In genomic region chr11:64410396-64410718, GRCh38 we compare ENCODE assay signal across 17 cellular contexts. TPM values are rescaled to one million over a fixed set of nuclear protein-coding genes. Genes with fewer than 3 reads are reported as not detected.
A peak's percentile ranks its signal among the peaks of the same experiment; 100 is the strongest.
DNase-seq lines count a peak whose midpoint lies in the region; ATAC-seq, FAIRE-seq and TF ChIP-seq lines count a peak whose summit lies in the region.
"Had no signal": no experiment of that assay in that cellular context is flagged by ENCODE, and none has a peak within 500 bp of the region (broad histone marks: within the 10 kb centered on the region; RNA-seq: fewer than 3 reads in every experiment).

No MANE protein-coding gene starts in this region.

- H3K27me3 ChIP-seq in Caco-2 (replicated peaks; ENCODE audit: control insufficient read depth, insufficient read depth, low read length) (no peaks in the 10 kb centered on the region), astrocyte (ENCODE audit: insufficient read depth, low read length) (peaks cover 5% of the 10 kb centered on the region), uterus (no peaks in the 10 kb centered on the region), psoas muscle (ENCODE audit: insufficient read depth in 3 of 3, low read length in 2 of 3) (no peaks in the 10 kb centered on the region), mammary epithelial cell (ENCODE audit: insufficient read depth, low read length) (peaks cover 3% of the 10 kb centered on the region)

- BruUV-seq in Caco-2 (replicated peaks; lab: Mats Ljungman, UMichigan) (no TSS peak), mammary epithelial cell (replicated peaks; lab: Mats Ljungman, UMichigan) (no TSS peak)

- 48 to 62% (median 57%) methylated on average over 7 of the region's 7 CpGs for WGBS in psoas muscle, 3 donors
- WGBS in mammary epithelial cell (ENCODE audit: low coverage, missing lambda C conversion rate) = 95% methylated on average over 4 of the region's 7 CpGs

- H2AFZ ChIP-seq in astrocyte (ENCODE audit: low read depth, low read length) = no peak overlapping the region
- H2AFZ ChIP-seq in mammary epithelial cell (ENCODE audit: low read depth, low read length) = no peak overlapping the region

- H3K9me3 Mint-ChIP-seq in Caco-2 (ENCODE audit: unreplicated experiment) (no peaks in the 10 kb centered on the region), astrocyte (ENCODE audit: unreplicated experiment) (peaks cover 3% of the 10 kb centered on the region), nephron (no peaks in the 10 kb centered on the region)
- H3K9me3 Mint-ChIP-seq: CD8-positive, alpha-beta T cell had no signal

- FAIRE-seq in astrocyte (lab: Jason Lieb, UNC) = no peak
- FAIRE-seq: D721Med had no signal

- H3K4me3 Mint-ChIP-seq in Caco-2 (ENCODE audit: unreplicated experiment) (no peak overlapping the region), astrocyte (ENCODE audit: unreplicated experiment) (no peak overlapping the region), nephron (peak overlapping the region in 2 of 3 experiments; percentile 11 to 50)
- H3K4me3 Mint-ChIP-seq: B cell; CD8-positive, alpha-beta T cell; IgD-negative memory B cell had no signal

- no peak for TF ChIP-seq POLR2A in uterus (IDR thresholded peaks at IDR 0.05)

- no peaks in the 10 kb centered on the region for H3K27me3 Mint-ChIP-seq in Caco-2 (ENCODE audit: insufficient read depth, unreplicated experiment)
- H3K27me3 Mint-ChIP-seq in astrocyte (ENCODE audit: low read depth, unreplicated experiment) = peaks cover 10% of the 10 kb centered on the region
- H3K27me3 Mint-ChIP-seq in nephron (ENCODE audit: low read depth) = no peaks in the 10 kb centered on the region

- H3K27ac Mint-ChIP-seq in Caco-2 (ENCODE audit: unreplicated experiment) (peak overlapping the region; percentile 76), astrocyte (ENCODE audit: unreplicated experiment) (peak overlapping the region; percentile 18), nephron (peak overlapping the region; percentile 69 to 97 (median 83))
- H3K27ac Mint-ChIP-seq: B cell; CD8-positive, alpha-beta T cell; IgD-negative memory B cell had no signal

- H3K36me3 Mint-ChIP-seq in Caco-2 (ENCODE audit: insufficient read depth, unreplicated experiment) = peaks cover 12% of the 10 kb centered on the region
- H3K36me3 Mint-ChIP-seq in astrocyte (ENCODE audit: low read depth, unreplicated experiment) = no peaks in the 10 kb centered on the region
- H3K36me3 Mint-ChIP-seq in nephron (ENCODE audit: low read depth) = no peaks in the 10 kb centered on the region
- H3K36me3 Mint-ChIP-seq: CD8-positive, alpha-beta T cell; IgD-negative memory B cell had no signal

- H3K9ac ChIP-seq in astrocyte (ENCODE audit: low read length) = no peak overlapping the region
- H3K9ac ChIP-seq in mammary epithelial cell (ENCODE audit: insufficient read depth, low read length) = no peak overlapping the region

- TF ChIP-seq CTCF in Caco-2 (IDR thresholded peaks at IDR 0.05; ENCODE audit: insufficient read depth in 1 of 2, low read depth in 1 of 2, low read length in 1 of 2, severe bottlenecking in 1 of 2, unreplicated experiment in 1 of 2) (no peak), astrocyte (IDR thresholded peaks at IDR 0.05; ENCODE audit: insufficient read depth, low read depth, low read length) (no peak), nephron (IDR thresholded peaks at IDR 0.05; ENCODE audit: unreplicated experiment in 3 of 3) (no peak), uterus (IDR thresholded peaks at IDR 0.05) (no peak), psoas muscle (IDR thresholded peaks at IDR 0.05) (no peak), mammary epithelial cell (conservative IDR thresholded peaks at IDR 0.05 in 1 of 2, IDR thresholded peaks at IDR 0.05 in 1 of 2; ENCODE audit: extremely low read depth in 1 of 2, insufficient read depth in 1 of 2, low read depth in 1 of 2, low read length in 2 of 2) (no peak)

- H3K4me1 ChIP-seq in Caco-2 = peaks cover 48% of the 10 kb centered on the region
- H3K4me1 ChIP-seq in astrocyte (ENCODE audit: insufficient read depth, low read length) = no peaks in the 10 kb centered on the region
- H3K4me1 ChIP-seq in uterus = peaks cover 0 to 13% of the 10 kb centered on the region in 2 donors
- no peaks in the 10 kb centered on the region for H3K4me1 ChIP-seq in psoas muscle
- no peaks in the 10 kb centered on the region for H3K4me1 ChIP-seq in mammary epithelial cell (ENCODE audit: insufficient read depth, low read length)
- H3K4me1 ChIP-seq: HAP-1, SJSA1 had no signal

- H3K4me2 ChIP-seq in astrocyte (ENCODE audit: low read length) = no peak overlapping the region
- H3K4me2 ChIP-seq in mammary epithelial cell (ENCODE audit: insufficient read depth, low read depth, low read length) = no peak overlapping the region

- POLR2A ChIA-PET in Caco-2 (lab: Charles Lee) = no interaction called here

- H3K4me3 ChIP-seq in Caco-2 (ENCODE audit: low read depth, low read length) (no peak overlapping the region), astrocyte (ENCODE audit: insufficient read depth, low read depth, low read length) (no peak overlapping the region), uterus (no peak overlapping the region), psoas muscle (no peak overlapping the region), mammary epithelial cell (replicated peaks in 1 of 3; ENCODE audit: insufficient read depth in 1 of 3, low read depth in 2 of 3, low read length in 3 of 3) (no peak overlapping the region)
- H3K4me3 ChIP-seq: HAP-1, SJSA1 had no signal

- in situ Hi-C loops in mammary epithelial cell (cut with MboI; ENCODE audit: low sequenced_read_pairs in 2 of 2) = no loop called here

- ATAC-seq in psoas muscle (no peak), HG02852 (IDR thresholded peaks at IDR 0.05; ENCODE audit: unreplicated experiment) (no peak)
- ATAC-seq: CD8-positive, alpha-beta T cell; PC-3 had no signal

- no peaks in the 10 kb centered on the region for H3K79me2 ChIP-seq in astrocyte (ENCODE audit: insufficient read depth, low read length)
- H3K79me2 ChIP-seq in mammary epithelial cell (ENCODE audit: insufficient read depth, low read length) = no peaks in the 10 kb centered on the region

- dilution Hi-C loops in mammary epithelial cell (cut with HindIII; ENCODE audit: low sequenced_read_pairs) = no loop called here

- H3K4me1 Mint-ChIP-seq in Caco-2 (ENCODE audit: low read depth, unreplicated experiment) (peaks cover 37% of the 10 kb centered on the region), astrocyte (ENCODE audit: low read depth, unreplicated experiment) (peaks cover 15% of the 10 kb centered on the region), nephron (peaks cover 51% of the 10 kb centered on the region)
- H3K4me1 Mint-ChIP-seq: IgD-negative memory B cell had no signal

- H4K20me1 ChIP-seq in astrocyte (ENCODE audit: insufficient read depth, low read length) (no peaks in the 10 kb centered on the region), mammary epithelial cell (ENCODE audit: insufficient read depth, low read length) (no peaks in the 10 kb centered on the region)

- DNase-seq in Caco-2 (no peak), astrocyte (ENCODE audit: low read depth) (no peak), uterus (no peak), psoas muscle (no peak), mammary epithelial cell (no peak)
- DNase-seq: CD8-positive, alpha-beta T cell; Kasumi-1; NCI-H1105 treated with DMSO at 0.1 percent for 48 hours; NCI-H1930; PC-3 had no signal

- CTCF ChIA-PET in Caco-2 (lab: Charles Lee) = no interaction called here
- CTCF ChIA-PET in mammary epithelial cell (lab: Charles Lee; ENCODE audit: low non-redundant PET) = no interaction called here

- no peaks in the 10 kb centered on the region for H3K9me3 ChIP-seq in Caco-2
- no peaks in the 10 kb centered on the region for H3K9me3 ChIP-seq in astrocyte (ENCODE audit: insufficient read depth, low read depth, low read length)
- no peaks in the 10 kb centered on the region for H3K9me3 ChIP-seq in uterus
- no peaks in the 10 kb centered on the region for H3K9me3 ChIP-seq in psoas muscle
- H3K9me3 ChIP-seq in mammary epithelial cell (replicated peaks; ENCODE audit: insufficient read depth, low read length) = no peaks in the 10 kb centered on the region
- H3K9me3 ChIP-seq: HAP-1, SJSA1 had no signal

- H3K27ac ChIP-seq in astrocyte (ENCODE audit: low read depth, low read length) = no peak overlapping the region
- peak overlapping the region; percentile 48 to 50 for H3K27ac ChIP-seq in uterus
- no peak overlapping the region for H3K27ac ChIP-seq in psoas muscle
- H3K27ac ChIP-seq in mammary epithelial cell (ENCODE audit: insufficient read depth, low read depth, low read length) = no peak overlapping the region
- H3K27ac ChIP-seq: SJSA1 had no signal

- no peaks in the 10 kb centered on the region for H3K36me3 ChIP-seq in Caco-2 (ENCODE audit: control insufficient read depth, insufficient read depth, low read length)
- H3K36me3 ChIP-seq in astrocyte (ENCODE audit: insufficient read depth, low read length) = no peaks in the 10 kb centered on the region
- no peaks in the 10 kb centered on the region for H3K36me3 ChIP-seq in uterus
- no peaks in the 10 kb centered on the region for H3K36me3 ChIP-seq in psoas muscle (ENCODE audit: insufficient read depth in 1 of 2, low read depth in 1 of 2)
- H3K36me3 ChIP-seq in mammary epithelial cell (ENCODE audit: insufficient read depth, low read length) = no peaks in the 10 kb centered on the region
- H3K36me3 ChIP-seq: HAP-1, SJSA1 had no signal

- intact Hi-C loops in Caco-2 (cut with micrococcal nuclease; ENCODE audit: unreplicated experiment) = no loop called here
- intact Hi-C loops in uterus (cut with DNase I; ENCODE audit: low total_unique reads) = no loop called here
- intact Hi-C loops in psoas muscle (cut with DNase I) = no loop called here
- intact Hi-C loops in mammary epithelial cell (cut with micrococcal nuclease) = no loop called here

RNA-seq across cellular contexts. Expression of gene RPS6KA4, which starts 51.4 kb away (rescaled TPM):
- total RNA-seq in Caco-2 (2022) = 95.7 and 98.6 TPM in 2 replicates
- total RNA-seq in astrocyte = 30.7 and 36.2 TPM in 2 replicates
- 10 to 100 TPM in 3 of 4 donors, 1 to 10 TPM in 1; 2.4 to 37.4 (median 29.3) TPM for total RNA-seq in uterus
- 10 to 100 TPM in 3 of 4 donors, 1 to 10 TPM in 1; 9.5 to 15.9 (median 13.6) TPM for total RNA-seq in psoas muscle
- polyA plus RNA-seq in psoas muscle = 10 to 100 TPM; 11.5 to 13.8 (median 13.1) TPM
- total RNA-seq in mammary epithelial cell = 10 to 100 TPM; 45.0 to 92.1 TPM
- polyA plus RNA-seq in mammary epithelial cell = 62.1 TPM
- 70.8 TPM for polyA minus RNA-seq in mammary epithelial cell

Comparison
In these comparisons a context has a peak if more than half of its experiments do, and no peak if none do; other contexts are left out.
1. H3K27ac Mint-ChIP-seq: peak in every context shown above with its lines; median percentile 83 in nephron; 76 in Caco-2; 18 in astrocyte.
2. H3K4me3 Mint-ChIP-seq: peak in nephron (2 of 3); none in Caco-2 (single experiment) and astrocyte (single experiment).
3. H3K27ac ChIP-seq: peak in uterus (2 of 2); none in astrocyte (single experiment), psoas muscle (single experiment) and mammary epithelial cell (single experiment).